13 cellular contexts compared by ENCODE assay signal in the genomic region with DNA sequence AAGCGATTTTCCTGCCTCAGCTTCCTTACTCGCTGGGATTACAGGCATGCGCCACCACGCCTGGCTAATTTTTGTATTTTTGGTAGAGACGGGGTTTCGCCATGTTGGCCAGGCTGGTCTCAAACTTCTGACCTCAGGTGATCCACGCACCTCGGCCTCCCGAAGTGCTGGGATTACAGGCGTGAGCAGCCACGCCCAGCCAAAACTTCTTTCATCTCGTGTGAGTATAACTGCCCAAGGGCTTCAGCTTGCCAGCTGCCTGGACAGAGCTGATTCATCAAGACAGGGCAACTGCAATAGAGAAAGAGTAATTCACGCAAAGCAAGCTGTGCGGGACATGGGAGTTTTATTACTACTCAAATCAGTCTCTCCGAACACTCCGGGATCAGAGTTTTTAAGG. TPM values are rescaled to one million over a fixed set of nuclear protein-coding genes. Genes with fewer than 3 reads are reported as not detected.
"Had no signal": no experiment of that assay in that cellular context is flagged by ENCODE, and none has a peak within 500 bp of the region (broad histone marks: within the 10 kb centered on the region; RNA-seq: fewer than 3 reads in every experiment).

No MANE protein-coding gene starts in this region.

RNA-seq across cellular contexts. Expression of a gene that starts 57.4 kb away (rescaled TPM):
- total RNA-seq: activated B cell treated with CpG ODN at 0.5 μM for 24 hours; activated CD4-positive, alpha-beta memory T cell treated with anti-CD3 and anti-CD28 coated beads for 36 hours; activated CD4-positive, alpha-beta memory T cell treated with anti-CD3 and anti-CD28 coated beads, Interleukin-2, amount 10 ng/mL, durations not matched to agents 7 days and 5 days; activated CD4-positive, alpha-beta T cell treated with anti-CD3 and anti-CD28 coated beads for 36 hours; activated CD4-positive, alpha-beta T cell treated with anti-CD3 and anti-CD28 coated beads, Interleukin-2, amount 10 ng/mL, durations not matched to agents 24 days and 14 days; activated CD4-positive, alpha-beta T cell treated with anti-CD3 and anti-CD28 coated beads, Interleukin-2, amount 10 ng/mL, durations not matched to agents 7 days and 5 days; activated CD8-positive, alpha-beta memory T cell treated with anti-CD3 and anti-CD28 coated beads for 36 hours; activated CD8-positive, alpha-beta memory T cell treated with anti-CD3 and anti-CD28 coated beads, Interleukin-2, amount 10 ng/mL, durations not matched to agents 7 days and 5 days; activated CD8-positive, alpha-beta T cell treated with anti-CD3 and anti-CD28 coated beads for 36 hours; activated CD8-positive, alpha-beta T cell treated with anti-CD3 and anti-CD28 coated beads, Interleukin-2, amount 10 ng/mL, durations not matched to agents 7 days and 5 days; T-helper 1 cell treated with Interleukin-12 subunit alpha and Interleukin-12 subunit beta and Interleukin-4 antibody, amounts not matched to agents 30 ng/mL and 1 ng/mL, for 36 hours; T-helper 17 cell; T-helper 2 cell treated with Interferon-gamma antibody and Interleukin-4, amounts not matched to agents 100 ng/mL and 5 ng/mL, for 36 hours had no signal
